Comparison of ENCODE assay signal across 16 cellular contexts in genomic region chr1:19310061-19310460, GRCh38. TPM values are rescaled to one million over a fixed set of nuclear protein-coding genes. Genes with fewer than 3 reads are reported as not detected.
DNase-seq lines count a peak whose midpoint lies in the region; ATAC-seq and TF ChIP-seq lines count a peak whose summit lies in the region.
"Had no signal": no experiment of that assay in that cellular context is flagged by ENCODE, and none has a peak within 500 bp of the region (broad histone marks: within the 10 kb centered on the region; RNA-seq: fewer than 3 reads in every experiment).

No MANE protein-coding gene starts in this region.

- peak overlapping the region; percentile 87 for H3K4me3 Mint-ChIP-seq in activated T-cell treated with anti-CD3 and anti-CD28 coated beads, Interleukin-2, amount 50 U/mL, for 24 hours
- H3K4me3 Mint-ChIP-seq in T-cell: peak overlapping the region; percentile 88 to 94 (median 89)
- H3K4me3 Mint-ChIP-seq in stimulated activated effector memory CD8-positive, alpha-beta T cell treated with anti-CD3 and anti-CD28 coated beads, Interleukin-12 subunit alpha, Interleukin-12 subunit beta, amount 100 ng/mL, for 72 hours: peak overlapping the region; percentile 85

- CTCF ChIA-PET in T-cell (lab: Charles Lee): no interaction called here

- in situ Hi-C loops in ACHN (cut with HindIII; ENCODE audit: low pct_ligation_motif_present, low pct_unique_long_range_greater_than_20kb, low sequenced_read_pairs): no loop called here
- in situ Hi-C loops in GM13977 (cut with MboI; ENCODE audit: low pct_unique_long_range_greater_than_20kb, low sequenced_read_pairs, unreplicated experiment): no loop called here

- H3K9me3 Mint-ChIP-seq in activated T-cell treated with anti-CD3 and anti-CD28 coated beads, Interleukin-2, amount 50 U/mL, for 24 hours: no peaks in the 10 kb centered on the region
- H3K9me3 Mint-ChIP-seq in T-cell: no peaks in the 10 kb centered on the region
- no peaks in the 10 kb centered on the region for H3K9me3 Mint-ChIP-seq in stimulated activated effector memory CD8-positive, alpha-beta T cell treated with anti-CD3 and anti-CD28 coated beads, Interleukin-12 subunit alpha, Interleukin-12 subunit beta, amount 100 ng/mL, for 72 hours
- H3K9me3 Mint-ChIP-seq: GM23338; stimulated activated naive CD8-positive, alpha-beta T cell treated with anti-CD3 and anti-CD28 coated beads, Interleukin-15, Interleukin-2, amounts not matched to agents 100 ng/mL and 50 ng/mL, for 24 hours had no signal

- TF ChIP-seq CTCF in GM13977 (IDR thresholded peaks at IDR 0.05; ENCODE audit: extremely low read depth, insufficient read depth, missing control alignments): no peak

- no peak for ATAC-seq in T-cell (replicated peaks in 1 of 4)
- no peak for ATAC-seq in stimulated activated effector memory CD8-positive, alpha-beta T cell treated with anti-CD3 and anti-CD28 coated beads, Interleukin-12 subunit alpha, Interleukin-12 subunit beta, amount 100 ng/mL, for 72 hours
- ATAC-seq: GM23338, left cardiac atrium had no signal

- no peaks in the 10 kb centered on the region for H3K27me3 Mint-ChIP-seq in activated T-cell treated with anti-CD3 and anti-CD28 coated beads, Interleukin-2, amount 50 U/mL, for 24 hours
- H3K27me3 Mint-ChIP-seq in T-cell: no peaks in the 10 kb centered on the region
- H3K27me3 Mint-ChIP-seq: stimulated activated naive CD8-positive, alpha-beta T cell treated with anti-CD3 and anti-CD28 coated beads, Interleukin-15, Interleukin-2, amounts not matched to agents 100 ng/mL and 50 ng/mL, for 24 hours had no signal

- H3K36me3 Mint-ChIP-seq in activated T-cell treated with anti-CD3 and anti-CD28 coated beads, Interleukin-2, amount 50 U/mL, for 24 hours (ENCODE audit: low read depth): peaks cover 45% of the 10 kb centered on the region
- peaks cover 25% of the 10 kb centered on the region for H3K36me3 Mint-ChIP-seq in T-cell
- H3K36me3 Mint-ChIP-seq in stimulated activated effector memory CD8-positive, alpha-beta T cell treated with anti-CD3 and anti-CD28 coated beads, Interleukin-12 subunit alpha, Interleukin-12 subunit beta, amount 100 ng/mL, for 72 hours: peaks cover 37% of the 10 kb centered on the region

- H3K4me1 Mint-ChIP-seq in activated T-cell treated with anti-CD3 and anti-CD28 coated beads, Interleukin-2, amount 50 U/mL, for 24 hours (ENCODE audit: low read depth): peaks cover 31% of the 10 kb centered on the region
- H3K4me1 Mint-ChIP-seq in T-cell: peaks cover 33 to 40% (median 40%) of the 10 kb centered on the region in 3 donors
- peaks cover 36% of the 10 kb centered on the region for H3K4me1 Mint-ChIP-seq in stimulated activated effector memory CD8-positive, alpha-beta T cell treated with anti-CD3 and anti-CD28 coated beads, Interleukin-12 subunit alpha, Interleukin-12 subunit beta, amount 100 ng/mL, for 72 hours

- POLR2A ChIA-PET in T-cell (lab: Charles Lee): no interaction called here

- DNase-seq in activated T-cell treated with anti-CD3 and anti-CD28 coated beads, Interleukin-2, amount 50 U/mL, for 24 hours: no peak
- DNase-seq in activated T-cell treated with anti-CD3 and anti-CD28 coated beads, Interleukin-2, amount 50 U/mL, for 48 hours: no peak
- DNase-seq in T-cell (no peak), medulla oblongata (ENCODE audit: extremely low spot score) (peak; percentile 60), ACHN (no peak), GM13977 (ENCODE audit: low spot score) (no peak), NCI-H510A treated with DMSO at 0.1 percent for 48 hours (lab: John Stamatoyannopoulos, UW) (no peak)
- DNase-seq in stimulated activated effector memory CD8-positive, alpha-beta T cell treated with anti-CD3 and anti-CD28 coated beads, Interleukin-12 subunit alpha, Interleukin-12 subunit beta, amount 100 ng/mL, for 72 hours (ENCODE audit: low spot score in 2 of 2): no peak
- DNase-seq: activated CD4-positive, CD25-positive, alpha-beta regulatory T cell treated with anti-CD3 and anti-CD28 coated beads, Interleukin-2, amount 50 U/mL, for 72 hours; Calu3; GDM1; left cardiac atrium; NCI-H1436; NCI-H2227 treated with DMSO at 0.1 percent for 48 hours had no signal

- no peak overlapping the region for H3K27ac Mint-ChIP-seq in activated T-cell treated with anti-CD3 and anti-CD28 coated beads, Interleukin-2, amount 50 U/mL, for 24 hours
- no peak overlapping the region for H3K27ac Mint-ChIP-seq in T-cell
- no peak overlapping the region for H3K27ac Mint-ChIP-seq in stimulated activated effector memory CD8-positive, alpha-beta T cell treated with anti-CD3 and anti-CD28 coated beads, Interleukin-12 subunit alpha, Interleukin-12 subunit beta, amount 100 ng/mL, for 72 hours
- H3K27ac Mint-ChIP-seq: GM23338; stimulated activated naive CD8-positive, alpha-beta T cell treated with anti-CD3 and anti-CD28 coated beads, Interleukin-15, Interleukin-2, amounts not matched to agents 100 ng/mL and 50 ng/mL, for 24 hours had no signal

RNA-seq across cellular contexts. Expression of gene AKR7A2, which starts 1.9 kb away (rescaled TPM):
- 10 to 100 TPM; 20.8 to 35.4 (median 32.0) TPM for total RNA-seq in T-cell

RNA-seq across cellular contexts. Expression of gene SLC66A1, which starts 2.1 kb away (rescaled TPM):
- total RNA-seq in T-cell: 1 to 10 TPM; 3.5 to 8.1 (median 7.1) TPM

RNA-seq across cellular contexts. Expression of gene AKR7A3, which starts 21.5 kb away (rescaled TPM):
- total RNA-seq in T-cell: 1 to 10 TPM in 3 of 5 donors, under 1 TPM in 2; 0.82 to 2.8 (median 1.1) TPM

RNA-seq across cellular contexts. Expression of gene MRTO4, which starts 58.5 kb away (rescaled TPM):
- total RNA-seq in T-cell: 10 to 100 TPM; 13.0 to 30.1 (median 23.4) TPM

RNA-seq across cellular contexts. Expression of gene EMC1, which starts 58.7 kb away (rescaled TPM):
- total RNA-seq in T-cell: 10 to 100 TPM; 31.5 to 38.0 (median 33.8) TPM
